22 cellular contexts compared by ENCODE assay signal in the genomic region with DNA sequence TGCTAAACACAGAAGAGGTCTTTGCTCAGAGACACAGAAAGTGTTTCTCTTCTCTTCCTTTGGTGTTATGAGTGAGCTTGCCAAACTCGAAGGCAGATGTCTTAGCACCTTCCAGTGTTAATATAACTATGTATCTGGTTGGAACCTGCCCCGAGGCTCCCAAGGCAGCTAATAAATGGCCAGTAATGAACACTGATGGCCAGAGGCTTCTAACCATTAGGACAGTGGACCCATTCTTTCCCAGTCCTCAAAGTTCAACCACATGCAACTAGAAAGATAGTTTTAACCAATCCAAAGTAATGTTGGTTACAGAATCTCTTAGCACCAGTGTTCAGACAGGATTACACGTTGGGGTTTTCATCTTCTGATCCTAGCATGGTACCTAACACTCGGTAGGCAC.
"Had no signal": no experiment of that assay in that cellular context is flagged by ENCODE, and none has a peak within 500 bp of the region (broad histone marks: within the 10 kb centered on the region; RNA-seq: fewer than 3 reads in every experiment).

No MANE protein-coding gene starts in this region.

- H3K9me3 ChIP-seq: MG63 had no signal

- H3K27ac ChIP-seq: RWPE1 had no signal

- H3K27me3 ChIP-seq: MG63 had no signal

- DNase-seq: Karpas-422, KG1, MG63, NCI-H1092, NCI-H1105 treated with DMSO at 0.1 percent for 48 hours, NCI-H1417 treated with DMSO at 0.1 percent for 48 hours, NCI-H146, NCI-H1694 treated with DMSO at 0.1 percent for 48 hours, NCI-H1930, NCI-H2081, NCI-H2107, NCI-H2227 treated with DMSO at 0.1 percent for 48 hours, NCI-H446, NCI-H510A, NCI-H524 treated with DMSO at 0.1 percent for 48 hours, NCI-H69, NCI-H774, PC-3, SHP77, SW 1271 had no signal

- H3K4me3 ChIP-seq: MG63 had no signal

- ATAC-seq: Panc1, PC-3 had no signal

- H3K36me3 ChIP-seq: MG63 had no signal
